Comparison of ENCODE assay signal across 9 cellular contexts in genomic region chr2:231667096-231667427, GRCh38. TPM values are rescaled to one million over a fixed set of nuclear protein-coding genes. Genes with fewer than 3 reads are reported as not detected.
DNase-seq lines count a peak whose midpoint lies in the region; ATAC-seq and TF ChIP-seq lines count a peak whose summit lies in the region.
"Had no signal": no experiment of that assay in that cellular context is flagged by ENCODE, and none has a peak within 500 bp of the region (broad histone marks: within the 10 kb centered on the region; RNA-seq: fewer than 3 reads in every experiment).

No MANE protein-coding gene starts in this region.

- DNase-seq in AG04450 (ENCODE audit: low read depth, low spot score) (no peak), Karpas-422 (no peak), epidermal melanocyte (ENCODE audit: insufficient read length, low spot score) (no peak), kidney glomerular epithelial cell (lab: John Stamatoyannopoulos, UW) (no peak), germinal center (ENCODE audit: low spot score) (no peak)
- DNase-seq: NCI-H1436 treated with DMSO at 0.1 percent for 48 hours had no signal

- peak overlapping the region; percentile 87 for H3K4me2 ChIP-seq in Karpas-422 (ENCODE audit: low read depth, low read length, poor library complexity, severe bottlenecking)

- no peaks in the 10 kb centered on the region for H3K27me3 ChIP-seq in AG04450 (ENCODE audit: control insufficient read depth, insufficient read depth, low read length)
- no peaks in the 10 kb centered on the region for H3K27me3 ChIP-seq in Karpas-422 (ENCODE audit: low read length)
- H3K27me3 ChIP-seq in esophagus (ENCODE audit: control insufficient read depth in 1 of 2, insufficient read depth in 2 of 2, low read length in 2 of 2): no peaks in the 10 kb centered on the region
- H3K27me3 ChIP-seq in neutrophil: no peaks in the 10 kb centered on the region

- H3K4me1 ChIP-seq in Karpas-422 (ENCODE audit: low read length): peaks cover 78% of the 10 kb centered on the region
- H3K4me1 ChIP-seq in esophagus (ENCODE audit: control insufficient read depth in 2 of 2, insufficient read depth in 2 of 2, low read length in 1 of 2): peaks cover 9 to 31% of the 10 kb centered on the region in 2 donors
- H3K4me1 ChIP-seq in neutrophil (ENCODE audit: control insufficient read depth in 1 of 2, insufficient read depth in 1 of 2, low read depth in 1 of 2, low read length in 1 of 2): peaks cover 45 to 54% of the 10 kb centered on the region in 2 experiments

- peak overlapping the region; percentile 93 for H3K9ac ChIP-seq in Karpas-422 (ENCODE audit: low read length)

- CTCF ChIA-PET in AG04450 (lab: Charles Lee): interaction anchor here (1.3 to 5.6 kb wide), 4 partner anchors 9 to 66 kb away, joined by 4 to 74 read pairs (median 6); no protein-coding TSS in a partner anchor

- TF ChIP-seq CTCF in AG04450 (IDR thresholded peaks at IDR 0.05; ENCODE audit: low read depth, low read length): no peak
- no peak for TF ChIP-seq CTCF in neutrophil (IDR thresholded peaks at IDR 0.05)

- H3K9me3 ChIP-seq in AG04450 (ENCODE audit: control insufficient read depth, insufficient read depth, low read length): peaks cover 11% of the 10 kb centered on the region
- no peaks in the 10 kb centered on the region for H3K9me3 ChIP-seq in Karpas-422 (ENCODE audit: low read length)
- no peaks in the 10 kb centered on the region for H3K9me3 ChIP-seq in esophagus (ENCODE audit: control insufficient read depth in 2 of 2, insufficient read depth in 1 of 2, low read depth in 1 of 2, low read length in 1 of 2)
- H3K9me3 ChIP-seq in neutrophil: no peaks in the 10 kb centered on the region

- no peaks in the 10 kb centered on the region for H3K79me2 ChIP-seq in Karpas-422 (ENCODE audit: low read length)

- H3K4me3 ChIP-seq in AG04450 (ENCODE audit: low read depth, low read length): peak overlapping the region; percentile 56
- H3K4me3 ChIP-seq in Karpas-422 (ENCODE audit: low read length): peak overlapping the region; percentile 78
- H3K4me3 ChIP-seq in esophagus (ENCODE audit: low read depth in 1 of 2, low read length in 2 of 2): peak overlapping the region in 1 of 2 donors; percentile 27
- H3K4me3 ChIP-seq in neutrophil (ENCODE audit: low read depth in 1 of 2, low read length in 1 of 2): peak overlapping the region; percentile 58 to 67

- no peaks in the 10 kb centered on the region for H4K20me1 ChIP-seq in Karpas-422 (ENCODE audit: insufficient read depth, low read depth, low read length)

- no peak for ATAC-seq in activated CD4-positive, CD25-positive, alpha-beta regulatory T cell treated with anti-CD3 and anti-CD28 coated beads, Interleukin-2, amount 50 U/mL, for 24 hours

- H3K36me3 ChIP-seq in Karpas-422 (ENCODE audit: insufficient read depth, low read length) (no peaks in the 10 kb centered on the region), esophagus (ENCODE audit: control insufficient read depth in 2 of 2, insufficient read depth in 2 of 2, low read length in 1 of 2) (no peaks in the 10 kb centered on the region), neutrophil (no peaks in the 10 kb centered on the region)

- WGBS in esophagus, 2 donors: 29 to 43% methylated on average over 11 of the region's 11 CpGs

- POLR2A ChIA-PET in AG04450 (lab: Yijun Ruan, JAX): interaction anchor here (0.6 to 2.6 kb wide), 11 partner anchors 8 to 114 kb away, joined by 3 to 27 read pairs (median 6); partner anchors contain the start of genes PDE6D and PTMA

- H2AFZ ChIP-seq in Karpas-422 (ENCODE audit: low read length): peak overlapping the region; percentile 60; the same call in 1 of the 2 replicates

- H3K27ac ChIP-seq in AG04450 (ENCODE audit: low read depth, low read length): peak overlapping the region; percentile 99
- H3K27ac ChIP-seq in Karpas-422 (ENCODE audit: low read length): peak overlapping the region; percentile 100
- H3K27ac ChIP-seq in esophagus (ENCODE audit: low read depth in 2 of 2, low read length in 1 of 2): peak overlapping the region; percentile 95
- H3K27ac ChIP-seq in neutrophil: peak overlapping the region; percentile 83

- no peaks in the 10 kb centered on the region for H3K9me2 ChIP-seq in Karpas-422 (replicated peaks; ENCODE audit: insufficient read depth, low read length)

RNA-seq across cellular contexts. Expression of gene PTMA, which starts 41.3 kb away (rescaled TPM):
- polyA plus RNA-seq in AG04450 (2011; rRNA removed): 505 and 681 TPM in 2 replicates
- 227 and 297 TPM in 2 replicates for polyA minus RNA-seq in AG04450 (2011; rRNA and poly(A)+ RNA removed)
- 1,532 and 1,657 TPM in 2 replicates for total RNA-seq in Karpas-422 (2014; rRNA removed; shearing (Covaris generic); ENCODE audit: low replicate concordance)
- 1,000 to 10,000 TPM; 1,139 to 1,606 TPM for polyA plus RNA-seq in esophagus
